9 cellular contexts compared by ENCODE assay signal in genomic region chr12:108822458-108823205, GRCh38. TPM values are rescaled to one million over a fixed set of nuclear protein-coding genes. Genes with fewer than 3 reads are reported as not detected.
DNase-seq lines count a peak whose midpoint lies in the region; ATAC-seq and TF ChIP-seq lines count a peak whose summit lies in the region.
"Had no signal": no experiment of that assay in that cellular context is flagged by ENCODE, and none has a peak within 500 bp of the region (broad histone marks: within the 10 kb centered on the region; RNA-seq: fewer than 3 reads in every experiment).

No MANE protein-coding gene starts in this region.

- peaks cover 7% of the 10 kb centered on the region for H3F3A ChIP-seq in neural progenitor cell (ENCODE audit: low read depth)

- H3K9me3 Mint-ChIP-seq in T-cell (no peaks in the 10 kb centered on the region), neural progenitor cell (no peaks in the 10 kb centered on the region)

- no peak overlapping the region for H3K4me2 ChIP-seq in osteoblast (ENCODE audit: insufficient read depth, low read length)
- no peak overlapping the region for H3K4me2 ChIP-seq in neural progenitor cell

- H3K27me3 ChIP-seq in osteoblast (ENCODE audit: insufficient read depth, low read length) (no peaks in the 10 kb centered on the region), foreskin keratinocyte (no peaks in the 10 kb centered on the region), neural progenitor cell (no peaks in the 10 kb centered on the region)
- H3K27me3 ChIP-seq: suprapubic skin had no signal

- H3K27ac ChIP-seq in osteoblast (ENCODE audit: low read depth, low read length) (peak overlapping the region; percentile 99), foreskin keratinocyte (no peak overlapping the region), neural progenitor cell (no peak overlapping the region)
- H3K27ac ChIP-seq: suprapubic skin had no signal

- POLR2A ChIA-PET in T-cell (lab: Charles Lee) = no interaction called here

- intact Hi-C loops in left colon (cut with DNase I, micrococcal nuclease) = no loop called here

- H3K36me3 Mint-ChIP-seq in T-cell (peaks cover 28% of the 10 kb centered on the region), neural progenitor cell (peaks cover 11% of the 10 kb centered on the region)

- no peak for TF ChIP-seq CTCF in osteoblast (IDR thresholded peaks at IDR 0.05; ENCODE audit: extremely low read depth, low read depth, low read length)
- no peak for TF ChIP-seq CTCF in foreskin keratinocyte (conservative IDR thresholded peaks at IDR 0.05)
- TF ChIP-seq CTCF in neural progenitor cell (IDR thresholded peaks at IDR 0.05) = no peak

- H3K27me3 Mint-ChIP-seq in T-cell (no peaks in the 10 kb centered on the region), neural progenitor cell (ENCODE audit: insufficient read depth, low read depth) (peaks cover 6% of the 10 kb centered on the region)

- peaks cover 20 to 25% (median 20%) of the 10 kb centered on the region in 3 donors for H3K4me1 Mint-ChIP-seq in T-cell
- H3K4me1 Mint-ChIP-seq in neural progenitor cell = peaks cover 61% of the 10 kb centered on the region

- no peak overlapping the region for H3K4me3 ChIP-seq in osteoblast (ENCODE audit: insufficient read depth, low read length)
- H3K4me3 ChIP-seq in neural progenitor cell = no peak overlapping the region
- H3K4me3 ChIP-seq: suprapubic skin had no signal

- H3K4me3 Mint-ChIP-seq in T-cell (no peak overlapping the region), neural progenitor cell (no peak overlapping the region)

- no peak overlapping the region for H3K9ac ChIP-seq in neural progenitor cell

- ATAC-seq in left colon (no peak), T-cell (replicated peaks in 1 of 4) (no peak), foreskin keratinocyte (no peak)

- peak; percentile 43 for DNase-seq in DMS 273 (lab: John Stamatoyannopoulos, UW; ENCODE audit: unreplicated experiment)
- peak; percentile 73 to 92 for DNase-seq in NCI-H524 (lab: John Stamatoyannopoulos, UW)
- DNase-seq in dermis blood vessel endothelial cell = peak; percentile 65
- no peak for DNase-seq in osteoblast (ENCODE audit: insufficient read length, low spot score, missing footprints)
- DNase-seq in left colon = no peak
- DNase-seq in T-cell = no peak
- DNase-seq in foreskin keratinocyte = no peak
- DNase-seq in neural progenitor cell (ENCODE audit: low spot score) = no peak

- H2AFZ ChIP-seq in osteoblast (ENCODE audit: low read length) (no peak overlapping the region), neural progenitor cell (replicated peaks) (no peak overlapping the region)

- H4K20me1 ChIP-seq in osteoblast (ENCODE audit: insufficient read depth, low read length) (no peaks in the 10 kb centered on the region), neural progenitor cell (ENCODE audit: low read depth) (peaks cover 35% of the 10 kb centered on the region)

- H3K9me3 ChIP-seq in osteoblast (ENCODE audit: low read depth, low read length) = no peaks in the 10 kb centered on the region
- no peaks in the 10 kb centered on the region for H3K9me3 ChIP-seq in neural progenitor cell (ENCODE audit: low read depth)
- H3K9me3 ChIP-seq: suprapubic skin had no signal

- CTCF ChIA-PET in T-cell (lab: Charles Lee) = no interaction called here

- peaks cover 61% of the 10 kb centered on the region for H3K4me1 ChIP-seq in osteoblast (ENCODE audit: insufficient read depth, low read length)
- peaks cover 20% of the 10 kb centered on the region for H3K4me1 ChIP-seq in foreskin keratinocyte
- H3K4me1 ChIP-seq in neural progenitor cell = peaks cover 24% of the 10 kb centered on the region

- H3K79me2 ChIP-seq in osteoblast (ENCODE audit: insufficient read depth, low read length) (peaks cover 85% of the 10 kb centered on the region), neural progenitor cell (ENCODE audit: low read depth) (peaks cover 17% of the 10 kb centered on the region)

- peaks cover 65% of the 10 kb centered on the region for H3K36me3 ChIP-seq in osteoblast (ENCODE audit: insufficient read depth, low read length)
- H3K36me3 ChIP-seq in neural progenitor cell = no peaks in the 10 kb centered on the region

- H3K27ac Mint-ChIP-seq in T-cell (no peak overlapping the region), neural progenitor cell (no peak overlapping the region)

RNA-seq across cellular contexts. Expression of gene SSH1, which starts 34.8 kb away (rescaled TPM):
- total RNA-seq in dermis blood vessel endothelial cell = 19.7 and 37.7 TPM in 2 replicates
- total RNA-seq in osteoblast = 31.8 and 34.2 TPM in 2 replicates
- total RNA-seq in left colon = 10 to 100 TPM; 24.6 to 28.2 TPM
- 10 to 100 TPM; 21.8 to 40.1 (median 35.0) TPM for total RNA-seq in T-cell
- 26.0 and 32.1 TPM in 2 replicates for total RNA-seq in foreskin keratinocyte
- polyA plus RNA-seq in foreskin keratinocyte = 4.8 and 6.3 TPM in 2 replicates
- 8.4 and 10.2 TPM in 2 replicates for total RNA-seq in neural progenitor cell (ENCODE audit: low replicate concordance)

RNA-seq across cellular contexts. Expression of gene DAO, which starts 57.3 kb away (rescaled TPM):
- total RNA-seq in dermis blood vessel endothelial cell (under 0.01 TPM in 1 of 2 replicates, not detected in the other), osteoblast (not detected in 2 replicates), left colon (1 to 10 TPM; 3.8 to 4.9 TPM), T-cell (not detected), foreskin keratinocyte (not detected in 2 replicates), neural progenitor cell (ENCODE audit: low replicate concordance) (not detected in 2 replicates)
- not detected in 2 replicates for polyA plus RNA-seq in foreskin keratinocyte
- total RNA-seq: suprapubic skin had no signal

Comparison
In these comparisons a context has a peak if more than half of its experiments do, and no peak if none do; other contexts are left out.
1. DNase-seq: peak in DMS 273 (single experiment), NCI-H524 (2 of 2) and dermis blood vessel endothelial cell (single experiment); none in osteoblast (single experiment), left colon (0 of 2), T-cell (0 of 34), foreskin keratinocyte (0 of 2) and neural progenitor cell (single experiment).